ENCODE assay signal across 15 cellular contexts in genomic region chr10:120827251-120827875, GRCh38. TPM values are rescaled to one million over a fixed set of nuclear protein-coding genes. Genes with fewer than 3 reads are reported as not detected.
DNase-seq lines count a peak whose midpoint lies in the region; ATAC-seq lines count a peak whose summit lies in the region.
"Had no signal": no experiment of that assay in that cellular context is flagged by ENCODE, and none has a peak within 500 bp of the region (broad histone marks: within the 10 kb centered on the region; RNA-seq: fewer than 3 reads in every experiment).

No MANE protein-coding gene starts in this region.

- in situ Hi-C loops in ACHN (cut with HindIII; ENCODE audit: low pct_ligation_motif_present, low pct_unique_long_range_greater_than_20kb, low sequenced_read_pairs) = no loop called here

- no peaks in the 10 kb centered on the region for H3K36me3 ChIP-seq in H7 (replicated peaks; ENCODE audit: control insufficient read depth, insufficient read depth, low read length)

- peak; percentile 23 for DNase-seq in RPMI8226
- DNase-seq in H7 = no peak
- no peak for DNase-seq in ACHN
- no peak for DNase-seq in NCI-H748 (lab: John Stamatoyannopoulos, UW; ENCODE audit: unreplicated experiment)
- no peak for DNase-seq in mucosa of gallbladder (ENCODE audit: low spot score)
- DNase-seq: activated CD4-positive, CD25-positive, alpha-beta regulatory T cell treated with anti-CD3 and anti-CD28 coated beads, Interleukin-2, amount 50 U/mL, for 72 hours; effector CD8-positive, alpha-beta T cell; GF-D8; KG1; NCI-H1436; NCI-H510A treated with DMSO at 0.1 percent for 48 hours had no signal

- H3K4me3 ChIP-seq in H7 (ENCODE audit: insufficient read depth, low read depth, low read length) = no peak overlapping the region

- ATAC-seq in GM18861 (IDR thresholded peaks at IDR 0.05; ENCODE audit: unreplicated experiment) = peak; percentile 62
- peak; percentile 70 for ATAC-seq in GM21528 (IDR thresholded peaks at IDR 0.05; ENCODE audit: low FRiP score, unreplicated experiment)
- ATAC-seq in HG03025 (IDR thresholded peaks at IDR 0.05; ENCODE audit: low FRiP score, unreplicated experiment) = peak; percentile 84
- ATAC-seq: natural killer cell treated with Interleukin-12 subunit alpha and Interleukin-12 subunit beta and Interleukin-15 and Interleukin-18, amount 100 ng/mL, for 72 hours had no signal

- no peaks in the 10 kb centered on the region for H3K27me3 ChIP-seq in H7 (ENCODE audit: control insufficient read depth, insufficient read depth, low read length)

RNA-seq across cellular contexts. Expression of gene WDR11, which starts 23.8 kb away (rescaled TPM):
- 49.5 and 66.7 TPM in 2 replicates for total RNA-seq in H7 (2014; rRNA removed; shearing (Covaris generic))
- 44.5 TPM for total RNA-seq in mucosa of gallbladder
